21 cellular contexts compared by ENCODE assay signal in the genomic region with DNA sequence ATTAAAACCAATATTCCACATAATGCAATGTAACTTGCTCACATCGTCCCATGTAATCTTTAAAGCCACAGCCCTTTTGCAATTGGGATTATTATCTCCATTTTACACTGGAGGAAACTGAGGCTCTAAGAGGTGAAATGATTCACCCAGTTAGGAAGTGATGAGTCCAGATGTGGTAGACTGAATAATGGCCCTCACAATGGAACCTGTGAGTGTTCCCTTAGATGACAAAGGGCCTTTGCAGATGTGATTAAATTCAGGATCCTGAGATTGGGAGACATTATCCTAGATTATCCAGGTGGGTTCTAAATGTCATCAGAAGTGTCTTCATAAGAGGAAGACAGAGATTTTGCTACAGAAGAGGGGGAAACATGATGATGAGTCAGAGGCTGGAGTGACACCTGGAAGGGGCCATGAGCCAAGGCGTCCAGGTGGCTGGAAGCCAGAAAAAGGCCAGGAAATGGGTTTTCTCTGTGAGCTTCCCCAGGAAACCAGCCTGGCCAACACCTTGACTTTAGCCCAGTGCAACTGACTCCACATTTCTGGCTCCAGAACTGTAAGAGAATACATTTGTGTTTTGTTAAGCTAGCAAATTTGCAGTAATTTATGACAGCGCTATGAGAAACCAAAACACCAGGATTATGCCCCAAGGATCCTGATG.
A peak's percentile ranks its signal among the peaks of the same experiment; 100 is the strongest.
DNase-seq lines count a peak whose midpoint lies in the region; ATAC-seq and FAIRE-seq lines count a peak whose summit lies in the region.
"Had no signal": no experiment of that assay in that cellular context is flagged by ENCODE, and none has a peak within 500 bp of the region (broad histone marks: within the 10 kb centered on the region; RNA-seq: fewer than 3 reads in every experiment).

No MANE protein-coding gene starts in this region.

- H3K27ac Mint-ChIP-seq in activated T-helper 17 cell treated with anti-CD3 and anti-CD28 coated beads, Interleukin-2, amount 50 U/mL, for 72 hours = no peak overlapping the region
- H3K27ac Mint-ChIP-seq: CD14-positive monocyte had no signal

- no peaks in the 10 kb centered on the region for H3K36me3 Mint-ChIP-seq in activated T-helper 17 cell treated with anti-CD3 and anti-CD28 coated beads, Interleukin-2, amount 50 U/mL, for 72 hours (ENCODE audit: low read depth)
- H3K36me3 Mint-ChIP-seq: CD14-positive monocyte had no signal

- DNase-seq in HT1080 (ENCODE audit: low read depth) (peak; percentile 15), cerebellar cortex (ENCODE audit: low spot score) (peak; percentile 46), lung microvascular endothelial cell (ENCODE audit: low read depth in 2 of 2) (peak; percentile 31 to 75), H7 (no peak), frontal cortex (ENCODE audit: low spot score in 2 of 2) (no peak)
- DNase-seq: ACHN, DND-41, GDM1, NCI-H1105 treated with DMSO at 0.1 percent for 48 hours, NCI-H1694 treated with DMSO at 0.1 percent for 48 hours, NCI-H2107, NCI-H510A, NCI-H82, PC-9, SW 1271 had no signal

- peaks cover 4% of the 10 kb centered on the region; the same call in 1 of the 2 replicates for H3K4me1 ChIP-seq in BLaER1
- H3K4me1 ChIP-seq: HAP-1 had no signal

- H3K36me3 ChIP-seq in BLaER1 = no peaks in the 10 kb centered on the region
- H3K36me3 ChIP-seq in H7 (replicated peaks; ENCODE audit: control insufficient read depth, insufficient read depth, low read length) = no peaks in the 10 kb centered on the region
- H3K36me3 ChIP-seq: HAP-1 had no signal

- no peak for ATAC-seq in GM19328 (IDR thresholded peaks at IDR 0.05; ENCODE audit: unreplicated experiment)
- no peak for ATAC-seq in activated T-helper 17 cell treated with anti-CD3 and anti-CD28 coated beads, Interleukin-2, amount 50 U/mL, for 72 hours (replicated peaks)
- ATAC-seq: K562 had no signal

- no peak overlapping the region for H3K27ac ChIP-seq in BLaER1
- H3K27ac ChIP-seq: PC-9 had no signal

- 0 out of 2 replicates have a peak overlapping the region, but pooled peaks have one; percentile 25 for H3K4me2 ChIP-seq in BLaER1
- H3K4me2 ChIP-seq: PC-9 had no signal

- H3K9me3 Mint-ChIP-seq in activated T-helper 17 cell treated with anti-CD3 and anti-CD28 coated beads, Interleukin-2, amount 50 U/mL, for 72 hours = no peaks in the 10 kb centered on the region
- H3K9me3 Mint-ChIP-seq: CD14-positive monocyte had no signal

- no peak for FAIRE-seq in frontal cortex (lab: Jason Lieb, UNC)
- FAIRE-seq: K562 had no signal

- no peak overlapping the region for H3K9ac ChIP-seq in BLaER1

- H3K27me3 Mint-ChIP-seq in activated T-helper 17 cell treated with anti-CD3 and anti-CD28 coated beads, Interleukin-2, amount 50 U/mL, for 72 hours = peaks cover 43% of the 10 kb centered on the region

- H3K9me3 ChIP-seq in BLaER1 = no peaks in the 10 kb centered on the region
- H3K9me3 ChIP-seq: HAP-1 had no signal

- H3K27me3 ChIP-seq in BLaER1 (no peaks in the 10 kb centered on the region), H7 (ENCODE audit: control insufficient read depth, insufficient read depth, low read length) (no peaks in the 10 kb centered on the region; the same call in 1 of the 2 replicates)

- H3K4me3 ChIP-seq in BLaER1 (no peak overlapping the region), H7 (ENCODE audit: insufficient read depth, low read depth, low read length) (no peak overlapping the region)
- H3K4me3 ChIP-seq: HAP-1, K562, PC-9 had no signal

- H4K20me1 ChIP-seq in BLaER1 = no peaks in the 10 kb centered on the region

- peaks cover 4% of the 10 kb centered on the region for H3K4me1 Mint-ChIP-seq in activated T-helper 17 cell treated with anti-CD3 and anti-CD28 coated beads, Interleukin-2, amount 50 U/mL, for 72 hours

- H3K4me3 Mint-ChIP-seq in activated T-helper 17 cell treated with anti-CD3 and anti-CD28 coated beads, Interleukin-2, amount 50 U/mL, for 72 hours = no peak overlapping the region
- H3K4me3 Mint-ChIP-seq: CD14-positive monocyte had no signal

Comparison
In these comparisons a context has a peak if more than half of its experiments do, and no peak if none do; other contexts are left out.
1. DNase-seq: peak in HT1080 (single experiment), cerebellar cortex (single experiment) and lung microvascular endothelial cell (2 of 2); none in H7 (single experiment) and frontal cortex (0 of 2).